In genomic region chr4:109738104-109738872, GRCh38 we compare ENCODE assay signal across 4 cellular contexts.
"Had no signal": no experiment of that assay in that cellular context is flagged by ENCODE, and none has a peak within 500 bp of the region (broad histone marks: within the 10 kb centered on the region; RNA-seq: fewer than 3 reads in every experiment).

No MANE protein-coding gene starts in this region.

- H3K9me3 Mint-ChIP-seq: IgD-negative memory B cell had no signal

- H3K4me3 Mint-ChIP-seq: IgD-negative memory B cell had no signal

- H3K4me1 Mint-ChIP-seq: IgD-negative memory B cell had no signal

- H3K36me3 Mint-ChIP-seq: IgD-negative memory B cell had no signal

- DNase-seq: GOT3, H7, HCEC 1CT had no signal
